ENCODE assay signal across 14 cellular contexts in the genomic region with DNA sequence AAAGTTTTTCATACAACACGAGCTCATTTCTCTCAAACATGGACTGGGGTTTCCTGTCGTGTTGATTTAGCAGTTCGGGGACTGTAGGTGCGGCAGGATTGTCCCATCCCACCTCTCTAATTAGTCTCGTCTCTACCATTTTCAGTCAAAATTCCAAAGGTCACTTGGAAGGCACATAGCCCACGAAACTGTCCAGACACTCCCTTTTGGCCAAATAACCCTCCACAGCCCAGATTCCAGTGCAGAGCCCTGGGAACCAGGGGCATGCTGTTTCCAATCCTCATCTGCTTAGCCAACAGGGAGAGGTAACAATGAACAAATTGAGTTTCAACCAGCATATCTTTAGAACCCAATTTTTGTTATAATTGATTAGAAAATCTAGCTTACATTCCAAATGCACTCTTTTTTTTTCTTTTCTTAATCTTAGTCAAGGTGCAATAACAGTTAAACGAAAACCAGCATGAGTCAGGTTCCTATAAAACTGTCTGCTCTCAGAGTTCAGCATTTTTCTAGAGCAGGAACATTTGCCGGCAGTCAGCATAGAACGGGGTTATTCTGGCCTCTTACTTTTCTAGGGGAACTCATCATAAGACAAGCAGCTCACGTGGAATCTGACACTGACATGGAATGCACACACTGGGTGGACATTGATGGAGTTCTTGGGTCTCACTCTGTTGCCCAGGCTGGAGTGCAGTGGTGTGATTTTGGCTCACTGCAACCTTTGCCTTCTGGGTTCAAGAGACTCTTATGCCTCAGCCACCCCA.
"Had no signal": no experiment of that assay in that cellular context is flagged by ENCODE, and none has a peak within 500 bp of the region (broad histone marks: within the 10 kb centered on the region; RNA-seq: fewer than 3 reads in every experiment).

No MANE protein-coding gene starts in this region.

- H3K9me3 ChIP-seq: ascending aorta, testis, vagina had no signal

- DNase-seq: activated CD4-positive, alpha-beta memory T cell treated with anti-CD3 and anti-CD28 coated beads, Interleukin-2, amount 10 ng/mL, durations not matched to agents 7 days and 5 days; activated CD8-positive, alpha-beta memory T cell treated with anti-CD3 and anti-CD28 coated beads, Interleukin-2, amount 50 U/mL, for 4 hours; activated gamma-delta T cell treated with Interleukin-2 at 50 U/mL for 16 hours; activated T-cell treated with anti-CD3 and anti-CD28 coated beads, Interleukin-2, amount 50 U/mL, for 72 hours; effector CD4-positive, alpha-beta T cell; heart right ventricle; naive B cell; stimulated activated CD4-positive, alpha-beta T cell treated with anti-CD3 and anti-CD28 coated beads, Interleukin-4, amount 100 ng/mL, for 1 hour; stimulated activated naive CD8-positive, alpha-beta T cell treated with anti-CD3 and anti-CD28 coated beads, Interleukin-15, amount 100 ng/mL, for 72 hours; T-helper 1 cell; testis had no signal

- H3K4me3 Mint-ChIP-seq: activated CD4-positive, alpha-beta memory T cell treated with anti-CD3 and anti-CD28 coated beads, Interleukin-2, amount 10 ng/mL, durations not matched to agents 7 days and 5 days; activated T-cell treated with anti-CD3 and anti-CD28 coated beads, Interleukin-2, amount 50 U/mL, for 72 hours; naive B cell; stimulated activated naive CD8-positive, alpha-beta T cell treated with anti-CD3 and anti-CD28 coated beads, Interleukin-15, amount 100 ng/mL, for 72 hours had no signal

- H3K27me3 ChIP-seq: ascending aorta, testis, vagina had no signal

- H3K4me1 Mint-ChIP-seq: activated CD4-positive, alpha-beta memory T cell treated with anti-CD3 and anti-CD28 coated beads, Interleukin-2, amount 10 ng/mL, durations not matched to agents 7 days and 5 days; naive B cell; stimulated activated naive CD8-positive, alpha-beta T cell treated with anti-CD3 and anti-CD28 coated beads, Interleukin-15, amount 100 ng/mL, for 72 hours had no signal

- H3K36me3 ChIP-seq: ascending aorta, heart right ventricle, vagina had no signal

- ATAC-seq: activated T-cell treated with anti-CD3 and anti-CD28 coated beads, Interleukin-2, amount 50 U/mL, for 72 hours; heart right ventricle; stimulated activated naive CD8-positive, alpha-beta T cell treated with anti-CD3 and anti-CD28 coated beads, Interleukin-15, amount 100 ng/mL, for 72 hours had no signal

- H3K4me1 ChIP-seq: ascending aorta, heart right ventricle, testis had no signal

- H3K27ac ChIP-seq: ascending aorta, heart right ventricle, testis, vagina, VCaP had no signal

- H3K4me3 ChIP-seq: ascending aorta, heart right ventricle, testis, vagina had no signal

- H3K27ac Mint-ChIP-seq: activated CD4-positive, alpha-beta memory T cell treated with anti-CD3 and anti-CD28 coated beads, Interleukin-2, amount 10 ng/mL, durations not matched to agents 7 days and 5 days; activated T-cell treated with anti-CD3 and anti-CD28 coated beads, Interleukin-2, amount 50 U/mL, for 72 hours; stimulated activated naive CD8-positive, alpha-beta T cell treated with anti-CD3 and anti-CD28 coated beads, Interleukin-15, amount 100 ng/mL, for 72 hours had no signal

- H3K9me3 Mint-ChIP-seq: activated CD4-positive, alpha-beta memory T cell treated with anti-CD3 and anti-CD28 coated beads, Interleukin-2, amount 10 ng/mL, durations not matched to agents 7 days and 5 days had no signal
